Comparison of ENCODE assay signal across 7 cellular contexts in the genomic region with DNA sequence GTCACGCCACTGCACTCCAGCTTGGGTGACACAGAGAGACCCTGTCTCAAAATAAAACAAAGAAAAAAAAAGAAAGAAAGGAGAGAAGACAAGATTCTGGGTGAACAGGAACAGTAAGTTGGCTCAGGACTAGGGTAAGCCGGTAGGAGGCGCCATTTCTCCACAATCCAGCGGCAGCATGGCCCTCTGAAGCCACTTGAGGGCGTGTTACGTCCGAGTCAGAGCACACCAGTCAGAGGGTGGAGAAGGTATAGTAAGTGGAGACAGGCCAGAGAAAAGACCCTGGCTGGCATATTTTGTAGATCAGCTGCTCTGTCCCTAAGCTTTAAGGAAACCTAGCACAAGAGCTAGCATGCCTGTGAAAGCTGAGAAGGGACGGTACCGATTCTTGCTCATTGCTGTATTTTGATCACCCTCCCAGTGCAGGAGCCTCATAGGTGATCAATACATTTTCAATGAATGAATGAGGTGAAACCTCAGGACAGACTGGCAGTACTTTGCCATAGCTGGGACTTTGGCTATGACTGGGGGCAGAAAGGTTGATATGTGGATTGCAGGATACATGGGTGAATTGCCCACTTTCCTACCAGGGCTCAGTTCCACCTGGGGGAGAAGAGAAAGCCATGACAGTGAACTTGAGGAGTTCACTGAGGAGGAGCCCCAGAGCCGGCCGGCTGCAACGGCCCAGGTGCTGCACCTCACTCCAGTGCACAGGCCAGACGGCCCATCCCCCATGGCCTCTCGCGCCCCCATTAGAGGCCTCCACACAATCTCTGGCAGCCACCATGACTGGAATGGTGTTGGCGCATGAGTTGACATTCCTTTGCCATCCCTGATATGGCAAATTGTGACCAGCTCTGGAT. TPM values are rescaled to one million over a fixed set of nuclear protein-coding genes. Genes with fewer than 3 reads are reported as not detected.
DNase-seq lines count a peak whose midpoint lies in the region; ATAC-seq, FAIRE-seq and TF ChIP-seq lines count a peak whose summit lies in the region.

No MANE protein-coding gene starts in this region.

- H3K27me3 Mint-ChIP-seq in central memory CD8-positive, alpha-beta T cell = no peaks in the 10 kb centered on the region

- H3K27ac Mint-ChIP-seq in central memory CD8-positive, alpha-beta T cell (ENCODE audit: low read depth) = no peak overlapping the region

- TF ChIP-seq CTCF in left lung (IDR thresholded peaks at IDR 0.05) = peak; percentile 93 to 94

- intact Hi-C loops in left lung (cut with DNase I) = no loop called here

- peaks cover 5 to 14% of the 10 kb centered on the region in 2 donors for H3K27me3 ChIP-seq in left lung

- ATAC-seq in HG03196 (IDR thresholded peaks at IDR 0.05; ENCODE audit: unreplicated experiment) = peak; percentile 84
- ATAC-seq in activated CD4-positive, CD25-positive, alpha-beta regulatory T cell treated with anti-CD3 and anti-CD28 coated beads, Interleukin-2, amount 50 U/mL, for 24 hours = peak; percentile 90 to 91
- ATAC-seq in central memory CD8-positive, alpha-beta T cell (replicated peaks; ENCODE audit: extremely low read depth, poor library complexity, severe bottlenecking) = peak; percentile 89
- peak; percentile 99 for ATAC-seq in left lung

- no peak for TF ChIP-seq POLR2A in GM12891 (IDR thresholded peaks at IDR 0.05; ENCODE audit: low read depth, low read length)

- H3K4me1 ChIP-seq in left lung = no peaks in the 10 kb centered on the region

- H3K9me3 ChIP-seq in left lung = no peaks in the 10 kb centered on the region

- H3K9me3 Mint-ChIP-seq in central memory CD8-positive, alpha-beta T cell = no peaks in the 10 kb centered on the region

- H3K36me3 Mint-ChIP-seq in central memory CD8-positive, alpha-beta T cell (ENCODE audit: insufficient read depth) = peaks cover 11% of the 10 kb centered on the region

- no peak overlapping the region for H3K4me3 Mint-ChIP-seq in central memory CD8-positive, alpha-beta T cell

- DNase-seq in GM12891 (ENCODE audit: insufficient read length, low spot score) (peak; percentile 75), NCI-H446 treated with DMSO at 0.1 percent for 48 hours (lab: John Stamatoyannopoulos, UW) (peak; percentile 62), left lung (peak; percentile 85 to 90)
- peak; percentile 81 to 90 for DNase-seq in central memory CD8-positive, alpha-beta T cell (ENCODE audit: low spot score in 2 of 2)
- peak; percentile 68 to 81 (median 79) for DNase-seq in stimulated activated CD4-positive, alpha-beta T cell treated with anti-CD3 and anti-CD28 coated beads, TNF-alpha, amount 100 ng/mL, for 1 hour (ENCODE audit: low read depth in 3 of 3, low spot score in 1 of 3)

- FAIRE-seq in GM12891 (lab: Jason Lieb, UNC) = peak; percentile 96

- peaks cover 5% of the 10 kb centered on the region for H3K4me1 Mint-ChIP-seq in central memory CD8-positive, alpha-beta T cell

- no peak overlapping the region for H3K27ac ChIP-seq in left lung

- H3K36me3 ChIP-seq in left lung = no peaks in the 10 kb centered on the region

- no peak overlapping the region for H3K4me3 ChIP-seq in left lung

TF ChIP-seq in GM12891, 5 proteins besides CTCF, POLR2A, EP300 and RAD21:
- peak; percentile 83; the same call in 1 of the 2 replicates for TF ChIP-seq POU2F2 (IDR thresholded peaks at IDR 0.05; ENCODE audit: low read depth, low read length)
- no peak for TF ChIP-seq SPI1 (IDR thresholded peaks at IDR 0.05; ENCODE audit: low read depth, low read length)
- peak; percentile 40 for TF ChIP-seq PAX5 (IDR thresholded peaks at IDR 0.05; ENCODE audit: insufficient read depth, low read length, severe bottlenecking)

RNA-seq across cellular contexts. Expression of gene POU2F2, which starts 23.5 kb away (rescaled TPM):
- polyA plus RNA-seq in GM12891 (2012; ENCODE audit: low read depth, missing spikeins) = 33.8 TPM
- total RNA-seq in left lung = 10 to 100 TPM in 1 of 2 donors, 1 to 10 TPM in 1; 2.0 to 10.0 TPM

RNA-seq across cellular contexts. Expression of gene ZNF574, which starts 32.8 kb away (rescaled TPM):
- polyA plus RNA-seq in GM12891 (2012; ENCODE audit: low read depth, missing spikeins) = 6.1 TPM
- total RNA-seq in left lung = 10 to 100 TPM in 1 of 2 donors, 1 to 10 TPM in 1; 9.4 to 11.2 TPM

RNA-seq across cellular contexts. Expression of gene GRIK5, which starts 38.8 kb away (rescaled TPM):
- 0.15 TPM for polyA plus RNA-seq in GM12891 (2012; ENCODE audit: low read depth, missing spikeins)
- total RNA-seq in left lung = under 1 TPM; 0.29 to 0.81 TPM
